In genomic region chr12:131943389-131943788, GRCh38 we compare ENCODE assay signal across 1 cellular context.
TF ChIP-seq lines count a peak whose summit lies in the region.

No MANE protein-coding gene starts in this region.

TF ChIP-seq in GM23338, 12 proteins besides CTCF, POLR2A, EP300 and RAD21 (continued from another document):
- TF ChIP-seq ETS1 (IDR thresholded peaks at IDR 0.05) (no peak), EZH2 (IDR thresholded peaks at IDR 0.05; ENCODE audit: low read depth, unreplicated experiment) (no peak), ZNF462 (CRISPR knock-in tag; IDR thresholded peaks at IDR 0.05) (no peak), ZNF114 (CRISPR knock-in tag; IDR thresholded peaks at IDR 0.05) (no peak), NANOG (IDR thresholded peaks at IDR 0.05; ENCODE audit: borderline replicate concordance) (no peak)
